8 cellular contexts compared by ENCODE assay signal in the genomic region with DNA sequence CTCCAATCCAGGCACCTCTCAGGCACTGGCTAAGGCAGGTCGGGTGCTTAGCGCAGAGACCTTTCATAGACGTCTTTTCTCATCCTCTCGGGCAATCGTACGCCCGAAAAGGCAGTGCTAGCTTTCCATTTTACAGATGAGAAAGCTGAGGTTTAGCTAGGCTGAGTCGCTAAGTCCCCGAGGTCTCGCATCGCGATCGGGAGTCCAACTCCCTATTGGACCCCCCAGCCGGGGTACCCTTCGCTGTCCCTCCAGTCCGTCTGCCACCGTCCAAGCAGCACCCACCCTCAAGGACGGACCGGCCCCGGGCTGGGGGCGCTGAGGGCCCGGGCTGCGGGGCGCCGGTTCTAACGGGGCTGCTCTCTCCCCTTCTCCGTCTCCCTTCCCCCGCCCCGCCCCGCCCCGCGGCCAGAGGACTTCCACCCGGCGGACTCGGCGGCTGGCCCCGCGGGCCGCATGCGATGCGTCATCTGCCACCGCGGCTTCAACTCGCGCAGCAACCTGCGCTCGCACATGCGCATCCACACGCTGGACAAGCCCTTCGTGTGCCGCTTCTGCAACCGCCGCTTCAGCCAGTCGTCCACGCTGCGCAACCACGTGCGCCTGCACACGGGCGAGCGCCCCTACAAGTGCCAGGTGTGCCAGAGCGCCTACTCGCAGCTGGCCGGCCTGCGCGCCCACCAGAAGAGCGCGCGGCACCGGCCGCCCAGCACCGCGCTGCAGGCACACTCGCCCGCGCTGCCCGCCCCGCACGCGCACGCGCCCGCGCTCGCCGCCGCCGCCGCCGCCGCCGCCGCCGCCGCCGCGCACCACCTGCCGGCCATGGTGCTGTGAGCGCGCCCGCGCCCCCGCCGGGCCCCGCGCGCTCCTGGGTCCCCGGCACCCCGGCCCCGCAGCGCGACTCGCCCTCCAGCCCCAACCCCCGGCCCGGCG. TPM values are rescaled to one million over a fixed set of nuclear protein-coding genes. Genes with fewer than 3 reads are reported as not detected.
DNase-seq lines count a peak whose midpoint lies in the region; ATAC-seq and TF ChIP-seq lines count a peak whose summit lies in the region.

No MANE protein-coding gene starts in this region.

- TF ChIP-seq POLR2A in right lobe of liver (IDR thresholded peaks at IDR 0.05) = peak; percentile 31

- no peaks in the 10 kb centered on the region for H3K27me3 ChIP-seq in right lobe of liver

- H3K9me3 Mint-ChIP-seq in dendritic cell treated with granulocyte-macrophage colony-stimulating factor and Interleukin-4, amounts not matched to agents 40 ng/mL and 50 ng/mL, for 4 days = no peaks in the 10 kb centered on the region

- peak; percentile 59 for DNase-seq in Ammon's horn (ENCODE audit: low spot score)
- DNase-seq in NCI-H345 treated with DMSO at 0.1 percent for 48 hours (lab: John Stamatoyannopoulos, UW; ENCODE audit: unreplicated experiment) = peak; percentile 34
- DNase-seq in activated CD4-positive, alpha-beta T cell treated with anti-CD3 and anti-CD28 coated beads for 4 hours = peak; percentile 46 to 62
- DNase-seq in right lobe of liver = peak; percentile 90 to 91 (median 91)
- peak; percentile 46 to 66 for DNase-seq in stimulated activated CD4-positive, alpha-beta T cell treated with anti-CD3 and anti-CD28 coated beads, Interleukin-4, amount 100 ng/mL, for 48 hours (ENCODE audit: low read depth in 2 of 2)

- H3K4me3 Mint-ChIP-seq in dendritic cell treated with granulocyte-macrophage colony-stimulating factor and Interleukin-4, amounts not matched to agents 40 ng/mL and 50 ng/mL, for 4 days = peak overlapping the region; percentile 78

- 14% methylated on average over 21 of the region's 116 CpGs for WGBS in right lobe of liver (ENCODE audit: insufficient coverage, low coverage, low lambda C conversion rate, missing lambda C conversion rate)

- peaks cover 0 to 24% (median 0%) of the 10 kb centered on the region in 4 donors for H3K4me1 ChIP-seq in right lobe of liver

- H3K27me3 Mint-ChIP-seq in dendritic cell treated with granulocyte-macrophage colony-stimulating factor and Interleukin-4, amounts not matched to agents 40 ng/mL and 50 ng/mL, for 4 days = peaks cover 63% of the 10 kb centered on the region

- no peaks in the 10 kb centered on the region for H3K36me3 Mint-ChIP-seq in dendritic cell treated with granulocyte-macrophage colony-stimulating factor and Interleukin-4, amounts not matched to agents 40 ng/mL and 50 ng/mL, for 4 days (ENCODE audit: low read depth)

- no peak for TF ChIP-seq CTCF in right lobe of liver (IDR thresholded peaks at IDR 0.05)

- H3K36me3 ChIP-seq in right lobe of liver = no peaks in the 10 kb centered on the region

- H3K9me3 ChIP-seq in right lobe of liver = no peaks in the 10 kb centered on the region

- H3K4me1 Mint-ChIP-seq in dendritic cell treated with granulocyte-macrophage colony-stimulating factor and Interleukin-4, amounts not matched to agents 40 ng/mL and 50 ng/mL, for 4 days (ENCODE audit: low read depth) = peaks cover 9% of the 10 kb centered on the region

- H3K4me3 ChIP-seq in right lobe of liver = peak overlapping the region; percentile 57 to 59 (median 58)

- ATAC-seq in GM21390 (IDR thresholded peaks at IDR 0.05; ENCODE audit: unreplicated experiment) (peak; percentile 46), right lobe of liver (peak; percentile 71 to 81 (median 76)), HG03045 (IDR thresholded peaks at IDR 0.05; ENCODE audit: unreplicated experiment) (no peak)

- H3K27ac ChIP-seq in right lobe of liver = peak overlapping the region in 1 of 3 donors; percentile 57

- no peak overlapping the region for H3K27ac Mint-ChIP-seq in dendritic cell treated with granulocyte-macrophage colony-stimulating factor and Interleukin-4, amounts not matched to agents 40 ng/mL and 50 ng/mL, for 4 days

- intact Hi-C loops in dendritic cell treated with granulocyte-macrophage colony-stimulating factor and Interleukin-4, amounts not matched to agents 40 ng/mL and 50 ng/mL, for 4 days (cut with micrococcal nuclease) = no loop called here
- intact Hi-C loops in right lobe of liver (cut with DNase I) = loop anchor here in 1 of 2 donors (5.0 kb wide), 1 partner anchor 219 kb away; no protein-coding TSS in a partner anchor

RNA-seq across cellular contexts. Expression of gene EXOSC2, which starts 12.5 kb away (rescaled TPM):
- 10 to 100 TPM in 5 of 6 experiments, 1 to 10 TPM in 1; 9.3 to 15.9 (median 13.3) TPM for total RNA-seq in right lobe of liver

RNA-seq across cellular contexts. Expression of gene PRDM12, which starts 16.7 kb away (rescaled TPM):
- total RNA-seq in right lobe of liver = under 1 TPM in 1 of 6 experiments, not detected in 5; 0.15 TPM

Comparison
In these comparisons a context has a peak if more than half of its experiments do, and no peak if none do; other contexts are left out.
1. DNase-seq: peak in every context shown above with its lines; median percentile 91 in right lobe of liver; 59 in Ammon's horn; 56 in stimulated activated CD4-positive, alpha-beta T cell treated with anti-CD3 and anti-CD28 coated beads, Interleukin-4, amount 100 ng/mL, for 48 hours; 54 in activated CD4-positive, alpha-beta T cell treated with anti-CD3 and anti-CD28 coated beads for 4 hours; 34 in NCI-H345 treated with DMSO at 0.1 percent for 48 hours.